ENCODE assay signal across 2 cellular contexts in the genomic region with DNA sequence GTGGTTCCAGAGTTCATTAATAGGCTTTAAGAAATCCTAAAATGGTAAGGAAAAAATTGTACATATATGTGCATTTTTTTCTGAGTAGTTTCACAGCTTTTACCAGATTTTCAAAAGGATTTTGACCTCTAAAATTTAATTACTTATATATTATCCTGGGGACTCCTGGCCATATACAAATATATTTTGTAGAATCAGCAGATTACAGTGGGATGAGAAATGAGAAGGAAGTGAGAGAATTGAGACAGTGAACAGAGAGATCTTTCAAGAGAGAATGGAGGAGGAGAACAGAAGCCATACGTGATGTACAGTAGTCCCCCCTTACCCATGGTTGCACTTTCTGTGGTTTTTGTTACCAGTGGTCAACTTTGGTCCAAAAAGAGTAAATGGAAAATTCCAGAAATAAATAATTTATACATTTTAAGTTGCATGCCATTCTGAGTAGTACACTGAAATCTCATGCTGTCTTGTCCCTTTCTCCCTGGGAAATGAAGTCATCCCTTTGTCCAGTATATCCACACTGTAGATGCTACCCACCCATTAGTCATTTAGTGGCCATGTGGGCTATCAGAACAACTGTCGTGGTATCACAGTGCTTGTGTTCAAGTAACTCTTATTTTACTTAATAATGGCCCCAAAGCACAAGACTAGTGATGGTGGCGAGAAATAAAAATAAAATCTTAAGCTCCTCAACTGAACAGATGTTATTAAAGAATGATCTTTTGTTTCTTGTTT.
A peak's percentile ranks its signal among the peaks of the same experiment; 100 is the strongest.
TF ChIP-seq lines count a peak whose summit lies in the region.

No MANE protein-coding gene starts in this region.

TF ChIP-seq in IMR-90, 13 proteins besides CTCF, POLR2A, EP300 and RAD21 (continued from another document):
- peak; percentile 69 for TF ChIP-seq MAFK (IDR thresholded peaks at IDR 0.05; ENCODE audit: low read depth, low read length)
TF ChIP-seq in IMR-90: peak in this region for 1.

TF ChIP-seq in K562, 482 proteins besides CTCF, POLR2A, EP300 and RAD21 (continued from another document):
- TF ChIP-seq MAFG (tag; conservative IDR thresholded peaks at IDR 0.05) (peak; percentile 61), ZNF316 (IDR thresholded peaks at IDR 0.05) (peak; percentile 87), C11orf30 (IDR thresholded peaks at IDR 0.05; ENCODE audit: low read depth) (peak; percentile 73), ZNF24 (IDR thresholded peaks at IDR 0.05) (no peak), MAFF (IDR thresholded peaks at IDR 0.05; ENCODE audit: low read length) (0 out of 2 replicates have a peak, but pooled peaks have one; percentile 34)
